ENCODE assay signal across 22 cellular contexts in the genomic region with DNA sequence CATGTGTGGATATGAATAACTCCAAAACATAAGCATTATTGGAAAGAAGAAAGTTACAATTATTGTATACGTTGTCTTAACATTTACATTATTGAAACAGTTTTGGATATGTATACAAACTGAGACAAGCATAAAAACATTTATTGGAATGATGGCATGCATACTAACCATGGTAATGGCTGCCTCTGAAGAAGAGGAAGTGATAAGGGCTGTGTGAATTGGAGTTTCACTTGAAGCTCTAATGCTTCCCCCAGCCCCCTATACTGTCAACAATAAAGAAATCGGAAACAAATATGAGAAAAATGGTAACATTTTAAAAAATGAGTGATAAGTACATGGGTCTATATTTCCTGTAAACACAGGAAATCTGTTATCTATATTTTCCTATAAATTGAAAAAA.
"Had no signal": no experiment of that assay in that cellular context is flagged by ENCODE, and none has a peak within 500 bp of the region (broad histone marks: within the 10 kb centered on the region; RNA-seq: fewer than 3 reads in every experiment).

No MANE protein-coding gene starts in this region.

- H3K27me3 ChIP-seq: brain microvascular endothelial cell, gastroesophageal sphincter, neutrophil, right lobe of liver had no signal

- H3K9me3 ChIP-seq: gastroesophageal sphincter, neutrophil, right lobe of liver, thoracic aorta had no signal

- H3K36me3 ChIP-seq: brain microvascular endothelial cell, gastroesophageal sphincter, neutrophil, right lobe of liver, thoracic aorta, WERI-Rb-1 had no signal

- ATAC-seq: activated CD4-positive, CD25-positive, alpha-beta regulatory T cell treated with anti-CD3 and anti-CD28 coated beads, Interleukin-2, amount 50 U/mL, for 24 hours; activated T-cell treated with anti-CD3 and anti-CD28 coated beads, Interleukin-2, amount 50 U/mL, for 4 hours; activated T-helper 17 cell treated with anti-CD3 and anti-CD28 coated beads, Interleukin-2, amount 50 U/mL, for 72 hours; gastroesophageal sphincter; left cardiac atrium; left ventricle myocardium superior; right lobe of liver; stimulated activated naive CD8-positive, alpha-beta T cell treated with anti-CD3 and anti-CD28 coated beads, Interleukin-15, Interleukin-2, amounts not matched to agents 100 U/mL and 50 U/mL, for 24 hours had no signal

- H3K27ac ChIP-seq: brain microvascular endothelial cell, gastroesophageal sphincter, neutrophil, right lobe of liver, thoracic aorta, WERI-Rb-1 had no signal

- H3K4me1 ChIP-seq: gastroesophageal sphincter, right lobe of liver had no signal

- H3K4me3 ChIP-seq: gastroesophageal sphincter, right lobe of liver, thoracic aorta had no signal

- DNase-seq: activated CD4-positive, alpha-beta memory T cell treated with anti-CD3 and anti-CD28 coated beads for 36 hours; activated CD4-positive, alpha-beta T cell treated with anti-CD3 and anti-CD28 coated beads for 48 hours; activated gamma-delta T cell treated with Interleukin-2 at 50 U/mL for 16 hours; activated naive CD4-positive, alpha-beta T cell treated with anti-CD3 and anti-CD28 coated beads, Interleukin-2, amount 50 U/mL, for 16 hours; activated T-cell treated with anti-CD3 and anti-CD28 coated beads, Interleukin-2, amount 50 U/mL, for 4 hours; amniotic stem cell; brain microvascular endothelial cell; hippocampal formation; left cardiac atrium; left ventricle myocardium superior; nephron progenitor cell; right lobe of liver; stimulated activated CD4-positive, alpha-beta T cell treated with anti-CD3 and anti-CD28 coated beads, Interleukin-12 subunit alpha, Interleukin-12 subunit beta, amount 100 ng/mL, for 4 hours; stimulated activated CD4-positive, alpha-beta T cell treated with anti-CD3 and anti-CD28 coated beads, Interleukin-4, amount 100 ng/mL, for 1 hour; stimulated activated naive CD8-positive, alpha-beta T cell treated with anti-CD3 and anti-CD28 coated beads, Interleukin-15, Interleukin-2, amounts not matched to agents 100 U/mL and 50 U/mL, for 24 hours; trophoblast cell; WERI-Rb-1 had no signal
